22 cellular contexts compared by ENCODE assay signal in the genomic region with DNA sequence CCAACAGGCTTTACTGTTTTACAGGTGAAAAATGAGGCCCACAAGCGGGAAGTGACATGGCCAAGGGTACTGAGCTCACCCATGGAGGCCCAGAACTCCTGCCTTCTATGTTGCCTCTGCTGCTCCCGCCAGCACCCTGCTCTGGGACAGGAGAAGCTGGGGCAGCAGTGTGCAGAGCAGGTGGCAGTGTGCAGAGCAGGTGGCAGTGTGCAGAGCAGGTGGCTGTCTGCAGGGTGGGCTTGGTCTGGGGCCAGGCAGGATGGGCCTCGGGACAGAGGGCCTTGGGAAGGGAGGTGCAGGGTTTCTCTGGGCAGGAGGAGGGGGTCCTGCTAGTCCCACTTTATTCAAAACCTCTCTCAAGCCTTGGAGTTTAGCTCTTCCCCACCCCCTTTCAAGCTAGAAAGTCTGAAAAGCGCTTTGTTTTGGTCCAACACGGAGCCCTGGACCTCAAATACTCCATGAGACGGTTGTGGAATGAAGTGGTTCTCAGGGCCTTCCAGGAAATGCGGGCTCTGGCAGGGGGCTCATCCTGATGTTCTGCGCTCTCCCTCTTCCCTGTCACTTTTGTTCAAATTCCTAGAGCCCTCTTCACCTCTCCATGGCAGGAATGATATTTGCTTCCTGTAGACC. TPM values are rescaled to one million over a fixed set of nuclear protein-coding genes. Genes with fewer than 3 reads are reported as not detected.
DNase-seq lines count a peak whose midpoint lies in the region; ATAC-seq, FAIRE-seq and TF ChIP-seq lines count a peak whose summit lies in the region.
"Had no signal": no experiment of that assay in that cellular context is flagged by ENCODE, and none has a peak within 500 bp of the region (broad histone marks: within the 10 kb centered on the region; RNA-seq: fewer than 3 reads in every experiment).

No MANE protein-coding gene starts in this region.

- no peaks in the 10 kb centered on the region for H3K9me3 Mint-ChIP-seq in osteocyte (ENCODE audit: unreplicated experiment)
- H3K9me3 Mint-ChIP-seq: CD4-positive, alpha-beta T cell had no signal

- H2BK5ac ChIP-seq in H1 (ENCODE audit: low read depth, low read length): no peak overlapping the region

- no peak overlapping the region for H3K27ac ChIP-seq in H1 (ENCODE audit: low read depth, low read length)
- H3K27ac ChIP-seq in muscle layer of duodenum (ENCODE audit: low read length): peak overlapping the region; percentile 92
- H3K27ac ChIP-seq in substantia nigra (ENCODE audit: low read depth, low read length, poor library complexity, severe bottlenecking): peak overlapping the region; percentile 78
- H3K27ac ChIP-seq: testis had no signal

- no peak overlapping the region for H2BK15ac ChIP-seq in H1 (ENCODE audit: low read length)

- no peak for TF ChIP-seq CTCF in H1 (IDR thresholded peaks at IDR 0.05; ENCODE audit: control extremely low read depth in 1 of 3, insufficient read depth in 1 of 3, low read depth in 1 of 3, low read length in 3 of 3)
- no peak for TF ChIP-seq CTCF in osteocyte (IDR thresholded peaks at IDR 0.05)

- ATAC-seq in HG03108 (IDR thresholded peaks at IDR 0.05; ENCODE audit: unreplicated experiment): no peak
- no peak for ATAC-seq in HG02759 (IDR thresholded peaks at IDR 0.05; ENCODE audit: unreplicated experiment)
- no peak for ATAC-seq in HG03045 (IDR thresholded peaks at IDR 0.05; ENCODE audit: unreplicated experiment)
- ATAC-seq: activated CD4-positive, CD25-positive, alpha-beta regulatory T cell treated with anti-CD3 and anti-CD28 coated beads, Interleukin-2, amount 50 U/mL, for 24 hours; activated CD8-positive, alpha-beta T cell treated with anti-CD3 and anti-CD28 coated beads, Interleukin-2, amount 10 ng/mL, durations not matched to agents 7 days and 5 days had no signal

- H3K4me1 Mint-ChIP-seq in osteocyte (ENCODE audit: unreplicated experiment): peaks cover 29% of the 10 kb centered on the region

- DNase-seq in G401 (ENCODE audit: low spot score): peak; percentile 63
- DNase-seq in H1 (ENCODE audit: low read depth in 1 of 2, low spot score in 2 of 2): no peak
- DNase-seq in substantia nigra (lab: John Stamatoyannopoulos, UW): peak in 2 of 49 donors; percentile 53 to 63
- no peak for DNase-seq in osteocyte (ENCODE audit: extremely low spot score, unreplicated experiment)
- DNase-seq: activated CD8-positive, alpha-beta T cell treated with anti-CD3 and anti-CD28 coated beads, Interleukin-2, amount 10 ng/mL, durations not matched to agents 7 days and 5 days; activated T-cell treated with anti-CD3 and anti-CD28 coated beads, Interleukin-2, amount 50 U/mL, for 1 hour; amniotic stem cell; CD4-positive, alpha-beta T cell; central memory CD4-positive, alpha-beta T cell; effector CD4-positive, alpha-beta T cell; NCI-H524 treated with DMSO at 0.1 percent for 48 hours; RPMI8226; SK-N-SH; stimulated activated CD4-positive, alpha-beta T cell treated with anti-CD3 and anti-CD28 coated beads, Interleukin-15, amount 100 ng/mL, for 24 hours; testis had no signal

- H3K18ac ChIP-seq in H1 (ENCODE audit: extremely low read depth, low read length): no peak overlapping the region

- no peaks in the 10 kb centered on the region for H3K27me3 ChIP-seq in H1 (replicated peaks in 1 of 4; ENCODE audit: control insufficient read depth in 3 of 4, extremely low read depth in 1 of 4, insufficient read depth in 3 of 4, low read length in 3 of 4)
- H3K27me3 ChIP-seq in muscle layer of duodenum (ENCODE audit: low read depth, low read length): no peaks in the 10 kb centered on the region
- H3K27me3 ChIP-seq: testis had no signal

- no peak overlapping the region for H3K27ac Mint-ChIP-seq in osteocyte (ENCODE audit: unreplicated experiment)
- H3K27ac Mint-ChIP-seq: activated CD8-positive, alpha-beta T cell treated with anti-CD3 and anti-CD28 coated beads, Interleukin-2, amount 10 ng/mL, durations not matched to agents 7 days and 5 days; CD4-positive, alpha-beta T cell had no signal

- H3K4me1 ChIP-seq in H1 (replicated peaks in 1 of 4; ENCODE audit: control insufficient read depth in 3 of 4, insufficient read depth in 4 of 4, low read length in 3 of 4) (no peaks in the 10 kb centered on the region; a peak in 2 of 7 replicates), muscle layer of duodenum (ENCODE audit: control insufficient read depth in 1 of 2, insufficient read depth in 2 of 2, low read length in 2 of 2) (peaks cover 19 to 71% of the 10 kb centered on the region in 2 donors)
- H3K4me1 ChIP-seq: HAP-1 had no signal

- H2BK20ac ChIP-seq in H1 (ENCODE audit: low read length): no peak overlapping the region

- POLR2A ChIA-PET in H1 (lab: Charles Lee; ENCODE audit: partially characterized antibody): interaction anchor here (1.1 kb wide), 1 partner anchor 13 kb away, joined by 3 read pairs; no protein-coding TSS in a partner anchor

- no peak overlapping the region for H2AK5ac ChIP-seq in H1 (ENCODE audit: low read depth, low read length)

- no peak overlapping the region for H3K9ac ChIP-seq in H1 (replicated peaks in 1 of 4; ENCODE audit: extremely low read depth in 1 of 4, low read depth in 3 of 4, low read length in 3 of 4)
- H3K9ac ChIP-seq: SK-N-SH had no signal

- no peak overlapping the region for H3K14ac ChIP-seq in H1 (ENCODE audit: insufficient read length)

- H4K8ac ChIP-seq in H1 (ENCODE audit: extremely low read depth, insufficient read depth, low read length): no peak overlapping the region

- H3K27me3 Mint-ChIP-seq in osteocyte (ENCODE audit: unreplicated experiment): no peaks in the 10 kb centered on the region
- H3K27me3 Mint-ChIP-seq: CD4-positive, alpha-beta T cell had no signal

- H3K4me3 ChIP-seq in H1 (ENCODE audit: extremely low read depth in 1 of 4, insufficient read depth in 2 of 4, low read depth in 3 of 4, low read length in 4 of 4) (no peak overlapping the region), muscle layer of duodenum (ENCODE audit: low read depth in 1 of 2, low read length in 2 of 2) (no peak overlapping the region)
- H3K4me3 ChIP-seq: HAP-1, testis had no signal

- no peak overlapping the region for H3K56ac ChIP-seq in H1 (replicated peaks; ENCODE audit: insufficient read length, low read depth, low read length)

- H3K9me3 ChIP-seq in H1 (ENCODE audit: insufficient read depth in 2 of 2, low read depth in 1 of 2, low read length in 1 of 2) (no peaks in the 10 kb centered on the region), muscle layer of duodenum (ENCODE audit: control insufficient read depth in 1 of 2, low read length in 2 of 2) (no peaks in the 10 kb centered on the region)
- H3K9me3 ChIP-seq: HAP-1, SK-N-SH, testis had no signal

- H2BK120ac ChIP-seq in H1 (replicated peaks; ENCODE audit: low read depth, low read length): no peak overlapping the region

- no peak for FAIRE-seq in H1 (lab: Jason Lieb, UNC)
- FAIRE-seq: GM12891 had no signal

- no peak overlapping the region for H3K4me3 Mint-ChIP-seq in osteocyte (ENCODE audit: unreplicated experiment)
- H3K4me3 Mint-ChIP-seq: activated CD8-positive, alpha-beta T cell treated with anti-CD3 and anti-CD28 coated beads, Interleukin-2, amount 10 ng/mL, durations not matched to agents 7 days and 5 days; CD4-positive, alpha-beta T cell had no signal

- no peak for TF ChIP-seq EP300 in H1 (IDR thresholded peaks at IDR 0.05; ENCODE audit: borderline replicate concordance in 1 of 2, low read depth in 2 of 2, low read length in 2 of 2)

- H3K23ac ChIP-seq in H1 (ENCODE audit: insufficient read length): no peak overlapping the region

- no peak overlapping the region for H3K4ac ChIP-seq in H1 (replicated peaks; ENCODE audit: insufficient read length, low read depth, low read length)

- peak overlapping the region; percentile 43; the same call in 1 of the 2 replicates for H2BK12ac ChIP-seq in H1 (ENCODE audit: low read depth, low read length)

- H3K79me2 ChIP-seq in H1 (ENCODE audit: control insufficient read depth in 1 of 2, insufficient read depth in 2 of 2, low read length in 2 of 2): no peaks in the 10 kb centered on the region

- H4K5ac ChIP-seq in H1 (ENCODE audit: insufficient read length, low read depth, low read length): no peak overlapping the region

- H3K4me2 ChIP-seq in H1 (ENCODE audit: insufficient read depth in 1 of 2, low read depth in 2 of 2, low read length in 2 of 2): no peak overlapping the region
- H3K4me2 ChIP-seq: SK-N-SH had no signal

- TF ChIP-seq RAD21 in H1 (IDR thresholded peaks at IDR 0.05 in 1 of 2, conservative IDR thresholded peaks at IDR 0.05 in 1 of 2; ENCODE audit: low read depth in 2 of 2, low read length in 2 of 2): no peak

- no peaks in the 10 kb centered on the region for H3K23me2 ChIP-seq in H1 (ENCODE audit: low read depth, low read length)

- peaks cover 2% of the 10 kb centered on the region for H3K36me3 Mint-ChIP-seq in osteocyte (ENCODE audit: unreplicated experiment)

- no peak overlapping the region for H4K91ac ChIP-seq in H1 (replicated peaks; ENCODE audit: insufficient read length, low read length)

- no peak for TF ChIP-seq POLR2A in H1 (IDR thresholded peaks at IDR 0.05; ENCODE audit: control extremely low read depth in 1 of 2, low read depth in 2 of 2, low read length in 2 of 2)

- CTCF ChIA-PET in H1 (lab: Charles Lee; ENCODE audit: partially characterized antibody): interaction anchor here (1.2 to 2.0 kb wide), 4 partner anchors 14 to 51 kb away, joined by 3 to 8 read pairs (median 6); no protein-coding TSS in a partner anchor

- no peaks in the 10 kb centered on the region for H3K36me3 ChIP-seq in H1 (ENCODE audit: control insufficient read depth in 2 of 4, insufficient read depth in 4 of 4, low read length in 3 of 4)
- no peaks in the 10 kb centered on the region for H3K36me3 ChIP-seq in muscle layer of duodenum (ENCODE audit: control insufficient read depth in 1 of 2, insufficient read depth in 2 of 2, low read length in 2 of 2)
- H3K36me3 ChIP-seq: HAP-1 had no signal

- no peaks in the 10 kb centered on the region for H3K79me1 ChIP-seq in H1 (ENCODE audit: low read depth, low read length)

- in situ Hi-C loops in G401 (cut with HindIII; ENCODE audit: low sequenced_read_pairs): no loop called here

- no peaks in the 10 kb centered on the region for H4K20me1 ChIP-seq in H1 (replicated peaks in 1 of 2; ENCODE audit: control insufficient read depth in 1 of 2, insufficient read depth in 2 of 2, low read length in 2 of 2)

- H2AFZ ChIP-seq in H1 (ENCODE audit: low read length): no peak overlapping the region

- WGBS in H1 (ENCODE audit: extremely low coverage in 1 of 2, insufficient coverage in 1 of 2, insufficient read length in 1 of 2, insufficient replicate concordance in 2 of 2, low coverage in 1 of 2, low lambda C conversion rate in 2 of 2, missing lambda C conversion rate in 1 of 2), 2 experiments: 85% methylated on average over 7 of the region's 8 CpGs; no CpG with 5 or more reads in 1 of the 2 experiments

RNA-seq across cellular contexts. Expression of a gene that starts 26.8 kb away (rescaled TPM):
- 10.2 and 14.6 TPM in 2 replicates for total RNA-seq in G401 (2014; rRNA removed; shearing (Covaris generic))
- 9.7 and 11.6 TPM in 2 replicates for total RNA-seq in H1 (2021; fragmentation: NEBNext Ultra II Directional; extraction: Animal tissue kit (Norgen Biotek cat#: 25700))
- polyA plus RNA-seq in H1 (2011; rRNA removed): 20.0 and 20.9 TPM in 2 replicates
- polyA plus RNA-seq in H1 (2011; cell fraction: cytosol; rRNA removed): 23.6 TPM
- 19.6 TPM for polyA plus RNA-seq in H1 (2011; cell fraction: nucleus; rRNA removed)
- 11.9 to 16.4 TPM (median 13.9 TPM) in 4 replicates for polyA plus RNA-seq in H1 (2012, experiment 1 of 2)
- polyA plus RNA-seq in H1 (2012, experiment 2 of 2): 13.3 TPM
- 6.6 TPM for polyA plus RNA-seq in H1 (2013, experiment 1 of 2)
- polyA plus RNA-seq in H1 (2013, experiment 2 of 2): 8.5 TPM
- polyA minus RNA-seq in H1 (2011; rRNA and poly(A)+ RNA removed): 13.7 and 25.4 TPM in 2 replicates
- polyA minus RNA-seq in H1 (2011; cell fraction: cytosol; rRNA and poly(A)+ RNA removed): 9.3 TPM
- polyA minus RNA-seq in H1 (2011; cell fraction: nucleus; rRNA and poly(A)+ RNA removed): 8.1 TPM
- total RNA-seq in osteocyte: 0.94 TPM in 1 of 2 replicates, not detected in the other
